ENCODE assay signal across 8 cellular contexts in the genomic region with DNA sequence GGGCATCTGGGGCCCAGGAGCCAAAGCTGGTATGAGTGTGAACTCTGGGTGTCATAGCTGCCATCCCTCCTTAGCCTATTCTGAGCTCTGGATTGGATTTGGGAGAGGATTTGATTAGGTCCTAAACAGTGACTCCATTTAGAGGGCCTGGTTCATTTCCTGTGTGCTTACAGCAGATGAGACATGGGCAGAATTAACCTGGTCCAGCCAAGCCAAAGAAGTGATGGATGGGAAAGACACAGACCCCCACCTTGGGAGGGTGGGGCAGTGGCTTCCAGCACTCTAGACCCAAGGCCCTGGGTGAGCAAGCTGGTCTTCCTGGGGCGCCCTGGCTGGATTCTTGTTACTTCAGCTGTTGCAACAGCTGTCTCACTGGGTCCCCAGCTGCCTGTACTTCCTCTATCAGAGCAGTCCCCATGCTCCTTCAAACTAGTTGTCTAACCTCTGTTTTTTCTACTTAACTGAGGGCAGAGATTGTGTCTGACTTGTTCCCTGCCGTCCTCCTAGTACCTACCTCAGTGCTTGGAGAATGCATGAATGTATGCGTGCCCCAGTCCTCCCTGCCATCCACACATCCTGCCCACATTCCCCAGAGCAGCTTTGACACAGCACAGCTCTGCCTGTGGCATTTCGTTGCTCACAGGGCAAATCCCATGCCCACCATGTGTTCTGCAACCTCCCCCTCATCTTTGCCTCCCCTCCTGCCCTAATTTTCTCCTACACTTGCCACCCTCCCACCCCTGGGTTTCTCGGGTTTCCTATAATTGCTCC.
DNase-seq lines count a peak whose midpoint lies in the region; ATAC-seq and TF ChIP-seq lines count a peak whose summit lies in the region.

No MANE protein-coding gene starts in this region.

- CTCF ChIA-PET in HEK293 (lab: Yijun Ruan, JAX): interaction anchor here (0.6 to 3.1 kb wide), 12 partner anchors 8 to 305 kb away, joined by 3 to 25 read pairs (median 4); a partner anchor contains a TSS

- DNase-seq in NCI-H510A treated with DMSO at 0.1 percent for 48 hours (lab: John Stamatoyannopoulos, UW) (peak; percentile 45), kidney glomerular epithelial cell (lab: John Stamatoyannopoulos, UW) (peak; percentile 45), posterior vena cava (ENCODE audit: low spot score) (no peak)
- DNase-seq in activated naive CD4-positive, alpha-beta T cell treated with anti-CD3 and anti-CD28 coated beads, Interleukin-2, amount 50 U/mL, for 72 hours (ENCODE audit: low spot score in 2 of 2): no peak

- TF ChIP-seq CTCF in HEK293 (tag by site-specific recombination; IDR thresholded peaks at IDR 0.05): no peak

- peak overlapping the region; percentile 85 to 93 for H3K27ac Mint-ChIP-seq in activated naive CD4-positive, alpha-beta T cell treated with anti-CD3 and anti-CD28 coated beads, Interleukin-2, amount 50 U/mL, for 72 hours

- intact Hi-C loops in posterior vena cava (cut with DNase I): no loop called here

- ATAC-seq in GM18502 (IDR thresholded peaks at IDR 0.05; ENCODE audit: poor library complexity, unreplicated experiment) (peak; percentile 28), HG03025 (IDR thresholded peaks at IDR 0.05; ENCODE audit: low FRiP score, unreplicated experiment) (no peak)
- ATAC-seq in activated naive CD4-positive, alpha-beta T cell treated with anti-CD3 and anti-CD28 coated beads, Interleukin-2, amount 50 U/mL, for 72 hours: peak in 1 of 2 donors; percentile 19

- H3K4me1 ChIP-seq in HEK293 (ENCODE audit: control insufficient read depth, insufficient read depth, low read length) (no peaks in the 10 kb centered on the region), thymus (ENCODE audit: control insufficient read depth, insufficient read depth, low read length) (peaks cover 37% of the 10 kb centered on the region)

- H3K27ac ChIP-seq in HEK293 (ENCODE audit: extremely low read depth, low read depth, low read length): no peak overlapping the region
- H3K27ac ChIP-seq in thymus (ENCODE audit: low read depth): peak overlapping the region; percentile 88

- WGBS in thymus: 30% methylated on average over 5 of the region's 5 CpGs

- H3K9me3 ChIP-seq in HEK293 (ENCODE audit: control insufficient read depth, insufficient read depth, low read depth, low read length): no peaks in the 10 kb centered on the region
- H3K9me3 ChIP-seq in thymus (ENCODE audit: control insufficient read depth): no peaks in the 10 kb centered on the region

- POLR2A ChIA-PET in HEK293 (lab: Yijun Ruan, JAX): interaction anchor here (1.4 kb wide), 1 partner anchor 305 kb away, joined by 3 read pairs; no protein-coding TSS in a partner anchor

- H3K4me3 ChIP-seq in HEK293 (ENCODE audit: low read depth, low read length): no peak overlapping the region
- no peak overlapping the region for H3K4me3 ChIP-seq in thymus (ENCODE audit: low read length)

- no peaks in the 10 kb centered on the region for H3K27me3 ChIP-seq in thymus (ENCODE audit: control insufficient read depth, insufficient read depth)

- H3K36me3 ChIP-seq in HEK293 (ENCODE audit: control insufficient read depth in 2 of 2, insufficient read depth in 1 of 2, low read length in 2 of 2) (no peaks in the 10 kb centered on the region), thymus (ENCODE audit: control insufficient read depth, insufficient read depth) (peaks cover 11% of the 10 kb centered on the region)

- H3K9me3 Mint-ChIP-seq in activated naive CD4-positive, alpha-beta T cell treated with anti-CD3 and anti-CD28 coated beads, Interleukin-2, amount 50 U/mL, for 72 hours: no peaks in the 10 kb centered on the region

- H3K36me3 Mint-ChIP-seq in activated naive CD4-positive, alpha-beta T cell treated with anti-CD3 and anti-CD28 coated beads, Interleukin-2, amount 50 U/mL, for 72 hours: peaks cover 9 to 33% of the 10 kb centered on the region in 2 donors

TF ChIP-seq in HEK293, 187 proteins besides CTCF, POLR2A, EP300 and RAD21:
- no peak for TF ChIP-seq KLF1 (tag by site-specific recombination; IDR thresholded peaks at IDR 0.05)
- peak; percentile 94 for TF ChIP-seq EGR2 (tag by site-specific recombination; IDR thresholded peaks at IDR 0.05; ENCODE audit: low read depth)
- no peak for TF ChIP-seq ZNF843 (tag by site-specific recombination; IDR thresholded peaks at IDR 0.05)
- TF ChIP-seq, protein P1, sequence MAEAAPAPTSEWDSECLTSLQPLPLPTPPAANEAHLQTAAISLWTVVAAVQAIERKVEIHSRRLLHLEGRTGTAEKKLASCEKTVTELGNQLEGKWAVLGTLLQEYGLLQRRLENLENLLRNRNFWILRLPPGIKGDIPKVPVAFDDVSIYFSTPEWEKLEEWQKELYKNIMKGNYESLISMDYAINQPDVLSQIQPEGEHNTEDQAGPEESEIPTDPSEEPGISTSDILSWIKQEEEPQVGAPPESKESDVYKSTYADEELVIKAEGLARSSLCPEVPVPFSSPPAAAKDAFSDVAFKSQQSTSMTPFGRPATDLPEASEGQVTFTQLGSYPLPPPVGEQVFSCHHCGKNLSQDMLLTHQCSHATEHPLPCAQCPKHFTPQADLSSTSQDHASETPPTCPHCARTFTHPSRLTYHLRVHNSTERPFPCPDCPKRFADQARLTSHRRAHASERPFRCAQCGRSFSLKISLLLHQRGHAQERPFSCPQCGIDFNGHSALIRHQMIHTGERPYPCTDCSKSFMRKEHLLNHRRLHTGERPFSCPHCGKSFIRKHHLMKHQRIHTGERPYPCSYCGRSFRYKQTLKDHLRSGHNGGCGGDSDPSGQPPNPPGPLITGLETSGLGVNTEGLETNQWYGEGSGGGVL (tag by site-specific recombination; IDR thresholded peaks at IDR 0.05): peak; percentile 80
- no peak for TF ChIP-seq KLF7 (tag by site-specific recombination; IDR thresholded peaks at IDR 0.05; ENCODE audit: borderline replicate concordance)
- TF ChIP-seq ZNF302 (tag by site-specific recombination; IDR thresholded peaks at IDR 0.05; ENCODE audit: low read depth): no peak
- no peak for TF ChIP-seq ZNF221 (tag by site-specific recombination; IDR thresholded peaks at IDR 0.05; ENCODE audit: borderline replicate concordance)
- no peak for TF ChIP-seq SETDB1 (IDR thresholded peaks at IDR 0.05; ENCODE audit: insufficient read length, low read length)
- TF ChIP-seq ZFHX2 (tag by site-specific recombination; conservative IDR thresholded peaks at IDR 0.05): peak; percentile 94
- no peak for TF ChIP-seq ZNF211 (tag by site-specific recombination; IDR thresholded peaks at IDR 0.05; ENCODE audit: low read depth)
- peak; percentile 40; the same call in 1 of the 2 replicates for TF ChIP-seq ZNF600 (tag by site-specific recombination; IDR thresholded peaks at IDR 0.05)

Comparison
In these comparisons a context has a peak if more than half of its experiments do, and no peak if none do; other contexts are left out.
1. DNase-seq: peak in NCI-H510A treated with DMSO at 0.1 percent for 48 hours (single experiment) and kidney glomerular epithelial cell (single experiment); none in activated naive CD4-positive, alpha-beta T cell treated with anti-CD3 and anti-CD28 coated beads, Interleukin-2, amount 50 U/mL, for 72 hours (0 of 2) and posterior vena cava (single experiment).